8 cellular contexts compared by ENCODE assay signal in genomic region chr1:222464841-222465210, GRCh38.
DNase-seq lines count a peak whose midpoint lies in the region; ATAC-seq and TF ChIP-seq lines count a peak whose summit lies in the region.

No MANE protein-coding gene starts in this region.

- no peaks in the 10 kb centered on the region for H3K9me3 ChIP-seq in thoracic aorta

- H3K4me1 ChIP-seq in thoracic aorta (ENCODE audit: control insufficient read depth in 1 of 2, low read depth in 2 of 2), result peaks cover 3 to 7% of the 10 kb centered on the region in 2 donors

- DNase-seq in AG08395 (ENCODE audit: low spot score), result peak; percentile 41
- DNase-seq in GM19238 (ENCODE audit: insufficient read length, low spot score), result peak; percentile 16
- peak; percentile 28 for DNase-seq in RWPE1 (ENCODE audit: low spot score)
- peak; percentile 35 for DNase-seq in activated effector memory CD4-positive, alpha-beta T cell treated with Interleukin-2 at 50 U/mL for 16 hours
- DNase-seq in foreskin melanocyte, result peak; percentile 64
- peak; percentile 11 for DNase-seq in occipital lobe (lab: John Stamatoyannopoulos, UW)
- DNase-seq in thoracic aorta (ENCODE audit: low spot score), result no peak

- CTCF ChIA-PET in RWPE1 (lab: Yijun Ruan, JAX), result interaction anchor here (0.5 to 2.5 kb wide), 15 partner anchors 8 to 963 kb away, joined by 3 to 21 read pairs (median 4); no protein-coding TSS in a partner anchor

- TF ChIP-seq CTCF in RWPE1 (conservative IDR thresholded peaks at IDR 0.05; ENCODE audit: low read depth) (no peak), thoracic aorta (IDR thresholded peaks at IDR 0.05) (no peak)

- no peaks in the 10 kb centered on the region for H3K36me3 ChIP-seq in thoracic aorta

- peak; percentile 12 for ATAC-seq in HG03575 (IDR thresholded peaks at IDR 0.05; ENCODE audit: extremely low read depth, insufficient number of reproducible peaks, low FRiP score, unreplicated experiment)
- peak; percentile 33 for ATAC-seq in thoracic aorta (ENCODE audit: insufficient number of reproducible peaks, low FRiP score, low read depth)

- POLR2A ChIA-PET in RWPE1 (lab: Yijun Ruan, JAX; ENCODE audit: low non-redundant PET), result no interaction called here

- H3K4me3 ChIP-seq in thoracic aorta, result peak overlapping the region; percentile 70

- H3K27me3 ChIP-seq in thoracic aorta (replicated peaks; ENCODE audit: insufficient read depth), result no peaks in the 10 kb centered on the region

- H3K27ac ChIP-seq in RWPE1 (peak overlapping the region; percentile 78), thoracic aorta (peak overlapping the region; percentile 76 to 78)
